Comparison of ENCODE assay signal across 12 cellular contexts in genomic region chr15:94305133-94305532, GRCh38.
A peak's percentile ranks its signal among the peaks of the same experiment; 100 is the strongest.
DNase-seq lines count a peak whose midpoint lies in the region; ATAC-seq and TF ChIP-seq lines count a peak whose summit lies in the region.
"Had no signal": no experiment of that assay in that cellular context is flagged by ENCODE, and none has a peak within 500 bp of the region (broad histone marks: within the 10 kb centered on the region; RNA-seq: fewer than 3 reads in every experiment).

No MANE protein-coding gene starts in this region.

- H3K9me3 ChIP-seq in SK-N-SH, result no peaks in the 10 kb centered on the region

- peak; percentile 40 for ATAC-seq in HG02885 (IDR thresholded peaks at IDR 0.05; ENCODE audit: poor library complexity, unreplicated experiment)
- ATAC-seq in stimulated activated naive B cell treated with anti-CD40 and anti-IgM and Interleukin-4, amounts not matched to agents 10 μg/mL and 1 μg/mL and 100 μg/mL, for 72 hours (replicated peaks), result peak; percentile 37 to 45
- ATAC-seq: foreskin keratinocyte had no signal

- H3K27ac Mint-ChIP-seq in activated naive CD4-positive, alpha-beta T cell treated with anti-CD3 and anti-CD28 coated beads, Interleukin-2, amount 10 ng/mL, durations not matched to agents 7 days and 5 days, result peak overlapping the region; percentile 53
- H3K27ac Mint-ChIP-seq in stimulated activated naive B cell treated with anti-CD40 and anti-IgM and Interleukin-4, amounts not matched to agents 10 μg/mL and 1 μg/mL and 100 μg/mL, for 72 hours, result peak overlapping the region; percentile 60
- H3K27ac Mint-ChIP-seq: mesothelial cell of epicardium had no signal

- no peak for TF ChIP-seq RAD21 in SK-N-SH (IDR thresholded peaks at IDR 0.05; ENCODE audit: low read length)

- WGBS in SK-N-SH (ENCODE audit: low lambda C conversion rate), result 63% methylated on average over 4 of the region's 4 CpGs

- no peaks in the 10 kb centered on the region for H3K79me2 ChIP-seq in SK-N-SH (ENCODE audit: insufficient read depth)

- CTCF ChIA-PET in activated naive CD4-positive, alpha-beta T cell treated with anti-CD3 and anti-CD28 coated beads, Interleukin-2, amount 10 ng/mL, durations not matched to agents 7 days and 5 days (lab: Charles Lee), result interaction anchor here (1.0 to 3.3 kb wide), 5 partner anchors 17 to 141 kb away, joined by 3 to 8 read pairs (median 4); partner anchors contain the start of gene MCTP2
- CTCF ChIA-PET in SK-N-SH (lab: Yijun Ruan, JAX), result interaction anchor here (0.9 to 2.3 kb wide), 3 partner anchors 19 to 365 kb away, joined by 3 to 13 read pairs (median 3); no protein-coding TSS in a partner anchor

- POLR2A ChIA-PET in SK-N-SH (lab: Yijun Ruan, JAX), result no interaction called here

- no peaks in the 10 kb centered on the region for H3K27me3 ChIP-seq in SK-N-SH (ENCODE audit: insufficient read depth)
- H3K27me3 ChIP-seq: cardiac muscle cell, foreskin keratinocyte had no signal

- H3F3A ChIP-seq in SK-N-SH (replicated peaks; ENCODE audit: insufficient read depth), result no peaks in the 10 kb centered on the region

- no peak overlapping the region for H3K4me3 ChIP-seq in SK-N-SH (ENCODE audit: low read depth in 2 of 2, low read length in 1 of 2)
- H3K4me3 ChIP-seq: cardiac muscle cell had no signal

- peaks cover 47% of the 10 kb centered on the region for H3K36me3 Mint-ChIP-seq in activated naive CD4-positive, alpha-beta T cell treated with anti-CD3 and anti-CD28 coated beads, Interleukin-2, amount 10 ng/mL, durations not matched to agents 7 days and 5 days
- peaks cover 32 to 67% of the 10 kb centered on the region in 2 donors for H3K36me3 Mint-ChIP-seq in stimulated activated naive B cell treated with anti-CD40 and anti-IgM and Interleukin-4, amounts not matched to agents 10 μg/mL and 1 μg/mL and 100 μg/mL, for 72 hours

- H3K4me1 ChIP-seq in SK-N-SH (ENCODE audit: control insufficient read depth in 1 of 2, insufficient read depth in 2 of 2, low read depth in 1 of 2, low read length in 1 of 2), result no peaks in the 10 kb centered on the region
- H3K4me1 ChIP-seq: foreskin keratinocyte had no signal

- no peaks in the 10 kb centered on the region for H3K36me3 ChIP-seq in SK-N-SH (replicated peaks in 1 of 2; ENCODE audit: control insufficient read depth in 1 of 2, insufficient read depth in 2 of 2, low read length in 1 of 2)
- H3K36me3 ChIP-seq: cardiac muscle cell had no signal

- H3K4me3 Mint-ChIP-seq in activated naive CD4-positive, alpha-beta T cell treated with anti-CD3 and anti-CD28 coated beads, Interleukin-2, amount 10 ng/mL, durations not matched to agents 7 days and 5 days, result no peak overlapping the region
- no peak overlapping the region for H3K4me3 Mint-ChIP-seq in stimulated activated naive B cell treated with anti-CD40 and anti-IgM and Interleukin-4, amounts not matched to agents 10 μg/mL and 1 μg/mL and 100 μg/mL, for 72 hours
- H3K4me3 Mint-ChIP-seq: mesothelial cell of epicardium had no signal

- TF ChIP-seq CTCF in SK-N-SH (IDR thresholded peaks at IDR 0.05), result no peak

- peak; percentile 43 for DNase-seq in activated naive CD4-positive, alpha-beta T cell treated with anti-CD3 and anti-CD28 coated beads, Interleukin-2, amount 10 ng/mL, durations not matched to agents 7 days and 5 days
- no peak for DNase-seq in activated naive CD4-positive, alpha-beta T cell treated with anti-CD3 and anti-CD28 coated beads, Interleukin-2, amount 50 U/mL, for 16 hours
- DNase-seq in RPMI7951 (ENCODE audit: low read depth) (peak; percentile 79), GM03348 (ENCODE audit: low spot score) (no peak), NCI-H187 treated with DMSO at 0.1 percent for 48 hours (lab: John Stamatoyannopoulos, UW) (no peak), SK-N-SH (no peak)
- DNase-seq in stimulated activated naive B cell treated with anti-CD40 and anti-IgM and Interleukin-4, amounts not matched to agents 10 μg/mL and 1 μg/mL and 100 μg/mL, for 72 hours, result no peak
- DNase-seq: NCI-H446 treated with DMSO at 0.1 percent for 48 hours had no signal

- H4K20me1 ChIP-seq in SK-N-SH (ENCODE audit: insufficient read depth), result no peaks in the 10 kb centered on the region

- no peak overlapping the region for H3K9ac ChIP-seq in SK-N-SH

- no peaks in the 10 kb centered on the region for H3K9me2 ChIP-seq in SK-N-SH

- no peak overlapping the region for H2AFZ ChIP-seq in SK-N-SH (ENCODE audit: low read depth)

- H3K27ac ChIP-seq in SK-N-SH (ENCODE audit: low read depth in 2 of 2, low read length in 1 of 2), result no peak overlapping the region
- H3K27ac ChIP-seq: cardiac muscle cell, foreskin keratinocyte had no signal

- H3K27me3 Mint-ChIP-seq in activated naive CD4-positive, alpha-beta T cell treated with anti-CD3 and anti-CD28 coated beads, Interleukin-2, amount 10 ng/mL, durations not matched to agents 7 days and 5 days, result no peaks in the 10 kb centered on the region
- H3K27me3 Mint-ChIP-seq in stimulated activated naive B cell treated with anti-CD40 and anti-IgM and Interleukin-4, amounts not matched to agents 10 μg/mL and 1 μg/mL and 100 μg/mL, for 72 hours, result no peaks in the 10 kb centered on the region

- no peak for TF ChIP-seq EP300 in SK-N-SH (IDR thresholded peaks at IDR 0.05; ENCODE audit: borderline replicate concordance in 1 of 2, low read depth in 1 of 2, low read length in 1 of 2)

- H3K9me3 Mint-ChIP-seq in activated naive CD4-positive, alpha-beta T cell treated with anti-CD3 and anti-CD28 coated beads, Interleukin-2, amount 10 ng/mL, durations not matched to agents 7 days and 5 days, result peaks cover 17% of the 10 kb centered on the region
- H3K9me3 Mint-ChIP-seq in stimulated activated naive B cell treated with anti-CD40 and anti-IgM and Interleukin-4, amounts not matched to agents 10 μg/mL and 1 μg/mL and 100 μg/mL, for 72 hours, result peaks cover 11 to 15% of the 10 kb centered on the region in 2 donors

- H3K4me1 Mint-ChIP-seq in activated naive CD4-positive, alpha-beta T cell treated with anti-CD3 and anti-CD28 coated beads, Interleukin-2, amount 10 ng/mL, durations not matched to agents 7 days and 5 days, result peaks cover 38% of the 10 kb centered on the region
- H3K4me1 Mint-ChIP-seq in stimulated activated naive B cell treated with anti-CD40 and anti-IgM and Interleukin-4, amounts not matched to agents 10 μg/mL and 1 μg/mL and 100 μg/mL, for 72 hours, result peaks cover 49 to 67% of the 10 kb centered on the region in 2 donors
- H3K4me1 Mint-ChIP-seq: mesothelial cell of epicardium had no signal

- H3K4me2 ChIP-seq in SK-N-SH, result no peak overlapping the region

TF ChIP-seq in SK-N-SH, 30 proteins besides CTCF, POLR2A, EP300 and RAD21:
- no peak for TF ChIP-seq PBX3 (IDR thresholded peaks at IDR 0.05)

Comparison
In these comparisons a context has a peak if more than half of its experiments do, and no peak if none do; other contexts are left out.
1. DNase-seq: peak in activated naive CD4-positive, alpha-beta T cell treated with anti-CD3 and anti-CD28 coated beads, Interleukin-2, amount 10 ng/mL, durations not matched to agents 7 days and 5 days (single experiment) and RPMI7951 (single experiment); none in activated naive CD4-positive, alpha-beta T cell treated with anti-CD3 and anti-CD28 coated beads, Interleukin-2, amount 50 U/mL, for 16 hours (single experiment), stimulated activated naive B cell treated with anti-CD40 and anti-IgM and Interleukin-4, amounts not matched to agents 10 μg/mL and 1 μg/mL and 100 μg/mL, for 72 hours (single experiment), GM03348 (single experiment), NCI-H187 treated with DMSO at 0.1 percent for 48 hours (single experiment) and SK-N-SH (single experiment).